ENCODE assay signal across 8 cellular contexts in the genomic region with DNA sequence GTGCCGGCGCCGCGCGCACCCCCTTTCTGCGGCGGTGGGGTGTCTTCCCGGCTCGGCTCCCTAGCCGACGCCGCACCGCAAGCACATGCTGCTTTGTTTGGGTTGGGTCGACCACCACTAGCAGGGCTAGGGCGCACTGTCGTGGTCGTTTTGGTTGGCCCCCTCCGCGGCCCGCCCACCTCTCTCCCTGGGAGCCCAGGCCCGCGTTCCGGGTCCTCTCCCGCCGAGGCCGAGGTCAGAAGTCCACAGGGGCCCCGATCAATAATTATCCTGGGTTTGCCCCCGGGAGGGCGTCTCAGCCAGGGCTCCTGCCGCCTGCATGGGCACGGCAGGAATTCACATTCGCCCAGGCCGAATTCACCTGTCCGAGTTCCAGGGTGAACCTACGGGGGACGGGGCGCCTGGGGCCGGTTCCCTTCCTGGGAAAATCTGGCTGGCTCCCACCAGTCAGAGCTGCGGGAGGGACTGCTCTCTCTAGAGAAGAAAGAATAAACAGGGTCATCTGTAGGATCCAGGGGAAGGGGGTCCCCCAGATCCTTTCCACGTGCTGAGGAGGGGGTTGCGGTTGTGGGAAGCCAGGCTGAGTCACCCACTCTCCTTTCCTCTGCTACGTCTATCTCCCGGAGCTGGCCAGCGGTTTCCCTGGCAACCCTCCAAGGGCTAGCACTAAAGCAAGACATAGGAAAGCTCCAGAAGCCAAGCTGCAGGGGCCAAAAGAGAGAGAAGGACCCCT. TPM values are rescaled to one million over a fixed set of nuclear protein-coding genes. Genes with fewer than 3 reads are reported as not detected.
DNase-seq lines count a peak whose midpoint lies in the region; ATAC-seq and TF ChIP-seq lines count a peak whose summit lies in the region.

No MANE protein-coding gene starts in this region.

- H3K4me3 ChIP-seq in gastrocnemius medialis = peak overlapping the region; percentile 64 to 96 (median 82)

- ATAC-seq in HG03108 (IDR thresholded peaks at IDR 0.05; ENCODE audit: unreplicated experiment) (peak; percentile 4), gastrocnemius medialis (peak; percentile 25 to 43), GM21526 (IDR thresholded peaks at IDR 0.05; ENCODE audit: low FRiP score, unreplicated experiment) (no peak)

- H3K27me3 Mint-ChIP-seq in brain = peaks cover 6% of the 10 kb centered on the region

- peak overlapping the region; percentile 74 to 97 (median 87) for H3K27ac Mint-ChIP-seq in brain

- DNase-seq in GF-D8 (lab: John Stamatoyannopoulos, UW) (peak; percentile 30), RPMI7951 (ENCODE audit: low read depth) (peak; percentile 79), iPS-NIHi7 (ENCODE audit: extremely low spot score) (peak; percentile 59), gastrocnemius medialis (peak; percentile 44 to 74), NCI-H82 (lab: John Stamatoyannopoulos, UW) (no peak)

- peaks cover 61% of the 10 kb centered on the region for H3K4me1 Mint-ChIP-seq in brain

- TF ChIP-seq POLR2A in gastrocnemius medialis (IDR thresholded peaks at IDR 0.05) = no peak

- H3K27me3 ChIP-seq in gastrocnemius medialis = no peaks in the 10 kb centered on the region

- peaks cover 0 to 4% (median 0%) of the 10 kb centered on the region in 5 experiments for H3K9me3 Mint-ChIP-seq in brain

- no peaks in the 10 kb centered on the region for H3K9me3 ChIP-seq in gastrocnemius medialis

- in situ Hi-C loops in gastrocnemius medialis (cut with MboI; ENCODE audit: low sequenced_read_pairs in 4 of 4) = no loop called here

- H3K36me3 ChIP-seq in gastrocnemius medialis = no peaks in the 10 kb centered on the region

- H3K4me1 ChIP-seq in gastrocnemius medialis = peaks cover 31 to 43% of the 10 kb centered on the region in 2 donors

- TF ChIP-seq CTCF in brain (conservative IDR thresholded peaks at IDR 0.05) = no peak
- TF ChIP-seq CTCF in gastrocnemius medialis (IDR thresholded peaks at IDR 0.05 in 4 of 5, conservative IDR thresholded peaks at IDR 0.05 in 1 of 5) = no peak

- peak overlapping the region; percentile 89 to 94 (median 90) for H3K27ac ChIP-seq in gastrocnemius medialis

- peak overlapping the region; percentile 63 to 84 (median 82) for H3K4me3 Mint-ChIP-seq in brain

- H3K36me3 Mint-ChIP-seq in brain = no peaks in the 10 kb centered on the region

- intact Hi-C loops in gastrocnemius medialis (cut with DNase I; ENCODE audit: low total_unique reads) = loop anchor here (5.0 kb wide), 1 partner anchor 64 kb away; no protein-coding TSS in a partner anchor

RNA-seq across cellular contexts. Expression of gene STAT5B, which starts 0.6 kb away (rescaled TPM):
- total RNA-seq in RPMI7951 (2014; rRNA removed; shearing (Covaris generic)) = 11.2 and 12.6 TPM in 2 replicates
- polyA plus RNA-seq in brain (ENCODE audit: insufficient read depth, low read depth, low replicate concordance) = 27.0 TPM
- 100 to 1,000 TPM in 1 of 4 donors, 10 to 100 TPM in 3; 77.3 to 150 (median 80.7) TPM for total RNA-seq in gastrocnemius medialis

RNA-seq across cellular contexts. Expression of gene STAT5A, which starts 11.5 kb away (rescaled TPM):
- total RNA-seq in RPMI7951 (2014; rRNA removed; shearing (Covaris generic)) = 7.8 and 23.9 TPM in 2 replicates
- 8.5 TPM for polyA plus RNA-seq in brain (ENCODE audit: insufficient read depth, low read depth, low replicate concordance)
- 10 to 100 TPM; 36.0 to 87.0 (median 60.7) TPM for total RNA-seq in gastrocnemius medialis
